Comparison of ENCODE assay signal across 1 cellular context in the genomic region with DNA sequence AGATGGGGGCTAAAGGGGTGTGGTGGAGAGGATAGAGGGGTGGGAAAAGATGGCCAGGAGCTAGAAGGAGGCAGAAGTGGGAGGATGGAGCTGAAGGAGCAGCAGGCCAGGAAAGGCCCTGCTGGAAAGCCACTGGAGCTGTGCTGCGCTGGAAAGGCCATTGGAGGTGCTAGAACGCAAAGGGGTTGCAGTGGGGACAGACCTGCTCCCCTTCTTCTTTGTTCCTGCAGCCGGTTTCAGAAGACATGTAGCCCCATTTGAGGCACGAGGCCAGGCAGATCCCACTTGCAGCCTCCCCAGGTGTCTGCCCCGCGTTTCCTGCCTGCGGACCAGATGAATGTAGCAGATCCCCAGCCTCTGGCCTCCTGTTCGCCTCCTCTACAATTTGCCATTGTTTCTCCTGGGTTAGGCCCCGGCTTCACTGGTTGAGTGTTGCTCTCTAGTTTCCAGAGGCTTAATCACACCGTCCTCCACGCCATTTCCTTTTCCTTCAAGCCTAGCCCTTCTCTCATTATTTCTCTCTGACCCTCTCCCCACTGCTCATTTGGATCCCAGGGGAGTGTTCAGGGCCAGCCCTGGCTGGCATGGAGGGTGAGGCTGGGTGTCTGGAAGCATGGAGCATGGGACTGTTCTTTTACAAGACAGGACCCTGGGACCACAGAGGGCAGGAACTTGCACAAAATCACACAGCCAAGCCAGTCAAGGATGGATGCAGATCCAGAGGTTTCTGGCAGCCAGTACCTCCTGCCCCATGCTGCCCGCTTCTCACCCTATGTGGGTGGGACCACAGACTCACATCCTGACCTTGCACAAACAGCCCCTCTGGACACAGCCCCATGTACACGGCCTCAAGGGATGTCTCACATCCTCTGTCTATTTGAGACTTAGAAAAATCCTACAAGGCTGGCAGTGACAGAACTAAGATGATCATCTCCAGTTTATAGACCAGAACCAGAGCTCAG.
TF ChIP-seq lines count a peak whose summit lies in the region.

No MANE protein-coding gene starts in this region.

TF ChIP-seq in GM23338, 12 proteins besides CTCF, POLR2A, EP300 and RAD21:
- TF ChIP-seq CREB1 (CRISPR knock-in tag; IDR thresholded peaks at IDR 0.05; ENCODE audit: low read depth) (no peak), ZNF114 (CRISPR knock-in tag; IDR thresholded peaks at IDR 0.05) (no peak), STAT1 (IDR thresholded peaks at IDR 0.05; ENCODE audit: unreplicated experiment) (no peak), EZH2phosphoT487 (IDR thresholded peaks at IDR 0.05; ENCODE audit: unreplicated experiment) (no peak), EZH2 (IDR thresholded peaks at IDR 0.05; ENCODE audit: low read depth, unreplicated experiment) (no peak)
- TF ChIP-seq, protein P1, sequence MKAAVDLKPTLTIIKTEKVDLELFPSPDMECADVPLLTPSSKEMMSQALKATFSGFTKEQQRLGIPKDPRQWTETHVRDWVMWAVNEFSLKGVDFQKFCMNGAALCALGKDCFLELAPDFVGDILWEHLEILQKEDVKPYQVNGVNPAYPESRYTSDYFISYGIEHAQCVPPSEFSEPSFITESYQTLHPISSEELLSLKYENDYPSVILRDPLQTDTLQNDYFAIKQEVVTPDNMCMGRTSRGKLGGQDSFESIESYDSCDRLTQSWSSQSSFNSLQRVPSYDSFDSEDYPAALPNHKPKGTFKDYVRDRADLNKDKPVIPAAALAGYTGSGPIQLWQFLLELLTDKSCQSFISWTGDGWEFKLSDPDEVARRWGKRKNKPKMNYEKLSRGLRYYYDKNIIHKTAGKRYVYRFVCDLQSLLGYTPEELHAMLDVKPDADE (IDR thresholded peaks at IDR 0.05), result no peak
- TF ChIP-seq, protein P2, sequence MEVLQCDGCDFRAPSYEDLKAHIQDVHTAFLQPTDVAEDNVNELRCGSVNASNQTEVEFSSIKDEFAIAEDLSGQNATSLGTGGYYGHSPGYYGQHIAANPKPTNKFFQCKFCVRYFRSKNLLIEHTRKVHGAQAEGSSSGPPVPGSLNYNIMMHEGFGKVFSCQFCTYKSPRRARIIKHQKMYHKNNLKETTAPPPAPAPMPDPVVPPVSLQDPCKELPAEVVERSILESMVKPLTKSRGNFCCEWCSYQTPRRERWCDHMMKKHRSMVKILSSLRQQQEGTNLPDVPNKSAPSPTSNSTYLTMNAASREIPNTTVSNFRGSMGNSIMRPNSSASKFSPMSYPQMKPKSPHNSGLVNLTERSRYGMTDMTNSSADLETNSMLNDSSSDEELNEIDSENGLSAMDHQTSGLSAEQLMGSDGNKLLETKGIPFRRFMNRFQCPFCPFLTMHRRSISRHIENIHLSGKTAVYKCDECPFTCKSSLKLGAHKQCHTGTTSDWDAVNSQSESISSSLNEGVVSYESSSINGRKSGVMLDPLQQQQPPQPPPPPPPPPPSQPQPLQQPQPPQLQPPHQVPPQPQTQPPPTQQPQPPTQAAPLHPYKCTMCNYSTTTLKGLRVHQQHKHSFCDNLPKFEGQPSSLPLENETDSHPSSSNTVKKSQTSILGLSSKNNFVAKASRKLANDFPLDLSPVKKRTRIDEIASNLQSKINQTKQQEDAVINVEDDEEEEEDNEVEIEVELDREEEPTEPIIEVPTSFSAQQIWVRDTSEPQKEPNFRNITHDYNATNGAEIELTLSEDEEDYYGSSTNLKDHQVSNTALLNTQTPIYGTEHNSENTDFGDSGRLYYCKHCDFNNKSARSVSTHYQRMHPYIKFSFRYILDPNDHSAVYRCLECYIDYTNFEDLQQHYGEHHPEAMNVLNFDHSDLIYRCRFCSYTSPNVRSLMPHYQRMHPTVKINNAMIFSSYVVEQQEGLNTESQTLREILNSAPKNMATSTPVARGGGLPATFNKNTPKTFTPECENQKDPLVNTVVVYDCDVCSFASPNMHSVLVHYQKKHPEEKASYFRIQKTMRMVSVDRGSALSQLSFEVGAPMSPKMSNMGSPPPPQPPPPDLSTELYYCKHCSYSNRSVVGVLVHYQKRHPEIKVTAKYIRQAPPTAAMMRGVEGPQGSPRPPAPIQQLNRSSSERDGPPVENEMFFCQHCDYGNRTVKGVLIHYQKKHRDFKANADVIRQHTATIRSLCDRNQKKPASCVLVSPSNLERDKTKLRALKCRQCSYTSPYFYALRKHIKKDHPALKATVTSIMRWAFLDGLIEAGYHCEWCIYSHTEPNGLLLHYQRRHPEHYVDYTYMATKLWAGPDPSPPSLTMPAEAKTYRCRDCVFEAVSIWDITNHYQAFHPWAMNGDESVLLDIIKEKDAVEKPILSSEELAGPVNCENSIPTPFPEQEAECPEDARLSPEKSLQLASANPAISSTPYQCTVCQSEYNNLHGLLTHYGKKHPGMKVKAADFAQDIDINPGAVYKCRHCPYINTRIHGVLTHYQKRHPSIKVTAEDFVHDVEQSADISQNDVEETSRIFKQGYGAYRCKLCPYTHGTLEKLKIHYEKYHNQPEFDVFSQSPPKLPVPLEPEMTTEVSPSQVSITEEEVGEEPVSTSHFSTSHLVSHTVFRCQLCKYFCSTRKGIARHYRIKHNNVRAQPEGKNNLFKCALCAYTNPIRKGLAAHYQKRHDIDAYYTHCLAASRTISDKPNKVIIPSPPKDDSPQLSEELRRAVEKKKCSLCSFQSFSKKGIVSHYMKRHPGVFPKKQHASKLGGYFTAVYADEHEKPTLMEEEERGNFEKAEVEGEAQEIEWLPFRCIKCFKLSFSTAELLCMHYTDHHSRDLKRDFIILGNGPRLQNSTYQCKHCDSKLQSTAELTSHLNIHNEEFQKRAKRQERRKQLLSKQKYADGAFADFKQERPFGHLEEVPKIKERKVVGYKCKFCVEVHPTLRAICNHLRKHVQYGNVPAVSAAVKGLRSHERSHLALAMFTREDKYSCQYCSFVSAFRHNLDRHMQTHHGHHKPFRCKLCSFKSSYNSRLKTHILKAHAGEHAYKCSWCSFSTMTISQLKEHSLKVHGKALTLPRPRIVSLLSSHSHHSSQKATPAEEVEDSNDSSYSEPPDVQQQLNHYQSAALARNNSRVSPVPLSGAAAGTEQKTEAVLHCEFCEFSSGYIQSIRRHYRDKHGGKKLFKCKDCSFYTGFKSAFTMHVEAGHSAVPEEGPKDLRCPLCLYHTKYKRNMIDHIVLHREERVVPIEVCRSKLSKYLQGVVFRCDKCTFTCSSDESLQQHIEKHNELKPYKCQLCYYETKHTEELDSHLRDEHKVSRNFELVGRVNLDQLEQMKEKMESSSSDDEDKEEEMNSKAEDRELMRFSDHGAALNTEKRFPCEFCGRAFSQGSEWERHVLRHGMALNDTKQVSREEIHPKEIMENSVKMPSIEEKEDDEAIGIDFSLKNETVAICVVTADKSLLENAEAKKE (CRISPR knock-in tag; IDR thresholded peaks at IDR 0.05), result no peak
